8 cellular contexts compared by ENCODE assay signal in the genomic region with DNA sequence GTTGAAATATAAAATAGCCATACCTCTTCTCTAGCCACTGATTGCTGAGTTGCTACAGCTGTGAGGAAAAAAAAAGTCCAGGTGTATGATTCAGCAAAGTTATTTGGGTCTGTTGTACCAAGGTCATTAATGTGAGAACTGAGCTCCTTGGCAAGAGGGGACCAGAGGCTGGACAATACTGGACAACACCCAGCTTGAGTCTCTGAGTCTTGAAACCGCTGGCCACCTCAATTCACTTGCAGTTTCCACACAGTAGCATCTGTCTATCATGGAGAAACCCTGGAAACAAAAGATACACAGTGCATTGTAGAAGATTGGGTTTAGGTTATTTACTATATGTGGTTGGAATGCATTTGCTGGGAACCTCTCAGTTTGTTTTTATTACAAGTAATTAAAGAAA.
DNase-seq lines count a peak whose midpoint lies in the region; ATAC-seq and TF ChIP-seq lines count a peak whose summit lies in the region.

No MANE protein-coding gene starts in this region.

- DNase-seq in AG20443 (ENCODE audit: low spot score), result peak; percentile 30
- no peak for DNase-seq in HL-60 (ENCODE audit: low read depth in 1 of 2, low spot score in 1 of 2)
- peak; percentile 58 for DNase-seq in amniotic epithelial cell (ENCODE audit: low read depth)
- peak; percentile 34 for DNase-seq in left kidney (ENCODE audit: low read depth, low spot score)
- no peak for DNase-seq in prostate gland (ENCODE audit: low spot score)
- no peak for DNase-seq in HuH-7.5 (ENCODE audit: low spot score)
- no peak for DNase-seq in SKM-1 (lab: John Stamatoyannopoulos, UW; ENCODE audit: unreplicated experiment)

- no peak for TF ChIP-seq POLR2A in prostate gland (IDR thresholded peaks at IDR 0.05)

- H3K4me3 ChIP-seq in HL-60 (replicated peaks; ENCODE audit: insufficient read depth, low read length), result no peak overlapping the region
- no peak overlapping the region for H3K4me3 ChIP-seq in prostate gland

- H3K27me3 ChIP-seq in HL-60 (ENCODE audit: insufficient read depth, poor library complexity, severe bottlenecking) (no peaks in the 10 kb centered on the region), prostate gland (replicated peaks; ENCODE audit: insufficient read depth) (no peaks in the 10 kb centered on the region)

- H3K4me1 ChIP-seq in prostate gland (replicated peaks), result no peaks in the 10 kb centered on the region

- WGBS in prostate gland, result 64% methylated on average over 1 of the region's 1 CpG

- TF ChIP-seq CTCF in HL-60 (IDR thresholded peaks at IDR 0.05; ENCODE audit: insufficient read depth, low read length), result no peak
- no peak for TF ChIP-seq CTCF in prostate gland (IDR thresholded peaks at IDR 0.05)

- ATAC-seq in HG03045 (IDR thresholded peaks at IDR 0.05; ENCODE audit: unreplicated experiment), result no peak

- H3K36me3 ChIP-seq in prostate gland, result no peaks in the 10 kb centered on the region

- H3K27ac ChIP-seq in HL-60 (replicated peaks) (peak overlapping the region; percentile 80), prostate gland (no peak overlapping the region)

- intact Hi-C loops in prostate gland (cut with DNase I), result no loop called here

- no peaks in the 10 kb centered on the region for H3K9me3 ChIP-seq in prostate gland

Comparison
In these comparisons a context has a peak if more than half of its experiments do, and no peak if none do; other contexts are left out.
1. DNase-seq: peak in AG20443 (single experiment), amniotic epithelial cell (single experiment) and left kidney (single experiment); none in HL-60 (0 of 2), prostate gland (single experiment), HuH-7.5 (single experiment) and SKM-1 (single experiment).